ENCODE assay signal across 17 cellular contexts in the genomic region with DNA sequence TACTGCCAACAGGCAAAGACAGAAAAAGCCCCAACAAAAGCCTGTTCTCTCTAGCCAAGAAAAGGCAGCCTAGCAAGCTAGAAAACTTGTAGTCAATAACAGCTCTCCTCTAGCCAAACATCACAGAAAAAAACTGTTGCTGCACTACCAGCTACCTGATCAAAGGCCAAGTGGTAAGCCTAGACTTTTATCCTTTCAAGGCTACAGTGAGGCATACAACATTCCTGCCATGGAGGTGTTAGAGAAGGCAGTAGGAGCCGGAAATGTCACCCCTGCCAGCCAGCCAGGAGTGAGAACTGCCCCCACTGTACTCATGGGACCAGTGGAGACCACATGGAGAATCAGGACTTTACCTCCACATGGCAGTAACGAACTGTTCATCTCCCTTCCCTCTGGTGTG.
"Had no signal": no experiment of that assay in that cellular context is flagged by ENCODE, and none has a peak within 500 bp of the region (broad histone marks: within the 10 kb centered on the region; RNA-seq: fewer than 3 reads in every experiment).

No MANE protein-coding gene starts in this region.

- H3K4me1 Mint-ChIP-seq: nephron had no signal

- H3K9me3 ChIP-seq: colonic mucosa, esophagus squamous epithelium, neutrophil, sigmoid colon had no signal

- H3K27ac ChIP-seq: colonic mucosa, esophagus squamous epithelium, foreskin keratinocyte, neutrophil, sigmoid colon, skin epidermis had no signal

- H3K4me3 ChIP-seq: colonic mucosa, esophagus squamous epithelium, sigmoid colon, skin epidermis had no signal

- H3K4me1 ChIP-seq: colonic mucosa, esophagus squamous epithelium, foreskin keratinocyte, sigmoid colon had no signal

- DNase-seq: colonic mucosa; dermis blood vessel endothelial cell; esophagus squamous epithelium; foreskin keratinocyte; head of caudate nucleus; hippocampal formation; left colon; mammary epithelial cell; naive B cell; posterior cingulate gyrus; sigmoid colon; stimulated activated CD4-positive, alpha-beta T cell treated with anti-CD3 and anti-CD28 coated beads, Interleukin-12 subunit alpha, Interleukin-12 subunit beta, amount 100 ng/mL, for 4 hours; stimulated activated naive CD4-positive, alpha-beta T cell treated with Interleukin-2 at 50 U/mL for 16 hours; trophoblast cell had no signal

- H3K9me3 Mint-ChIP-seq: naive B cell, nephron had no signal

- H3K27ac Mint-ChIP-seq: naive B cell, nephron had no signal

- H3K27me3 Mint-ChIP-seq: naive B cell had no signal

- H3K36me3 ChIP-seq: colonic mucosa, sigmoid colon had no signal

- H3K27me3 ChIP-seq: colonic mucosa, esophagus squamous epithelium, foreskin keratinocyte, neutrophil, sigmoid colon had no signal

- H3K4me3 Mint-ChIP-seq: naive B cell, nephron had no signal
